ENCODE assay signal across 9 cellular contexts in genomic region chr7:37449621-37450020, GRCh38. TPM values are rescaled to one million over a fixed set of nuclear protein-coding genes. Genes with fewer than 3 reads are reported as not detected.
A peak's percentile ranks its signal among the peaks of the same experiment; 100 is the strongest.
DNase-seq lines count a peak whose midpoint lies in the region; ATAC-seq and TF ChIP-seq lines count a peak whose summit lies in the region.
"Had no signal": no experiment of that assay in that cellular context is flagged by ENCODE, and none has a peak within 500 bp of the region (broad histone marks: within the 10 kb centered on the region; RNA-seq: fewer than 3 reads in every experiment).

No MANE protein-coding gene starts in this region.

- H3K27ac ChIP-seq in lower lobe of right lung (peak overlapping the region; percentile 97), thyroid gland (peak overlapping the region in 2 of 3 donors; percentile 97 to 99)

- H3K27me3 ChIP-seq in lower lobe of right lung (ENCODE audit: low read depth) (no peaks in the 10 kb centered on the region), thyroid gland (no peaks in the 10 kb centered on the region)
- H3K27me3 ChIP-seq: pancreas had no signal

- 13 to 15% methylated on average over 5 of the region's 5 CpGs for WGBS in thyroid gland, 2 donors

- no peak for TF ChIP-seq POLR2A in thyroid gland (IDR thresholded peaks at IDR 0.05)

- H3K4me3 Mint-ChIP-seq in activated naive CD4-positive, alpha-beta T cell treated with anti-CD3 and anti-CD28 coated beads, Interleukin-2, amount 50 U/mL, for 24 hours: peak overlapping the region; percentile 99
- H3K4me3 Mint-ChIP-seq in activated CD8-positive, alpha-beta T cell treated with anti-CD3 and anti-CD28 coated beads for 36 hours: peak overlapping the region; percentile 92

- H3K9me3 ChIP-seq in lower lobe of right lung (no peaks in the 10 kb centered on the region), thyroid gland (no peaks in the 10 kb centered on the region)
- H3K9me3 ChIP-seq: pancreas had no signal

- peak overlapping the region; percentile 79 for H3K4me3 ChIP-seq in lower lobe of right lung
- H3K4me3 ChIP-seq in thyroid gland (replicated peaks in 1 of 3): peak overlapping the region in 1 of 3 donors; percentile 93

- H3K4me1 ChIP-seq in lower lobe of right lung: peaks cover 31% of the 10 kb centered on the region
- peaks cover 25 to 26% of the 10 kb centered on the region in 2 donors for H3K4me1 ChIP-seq in thyroid gland

- H3K27me3 Mint-ChIP-seq in activated naive CD4-positive, alpha-beta T cell treated with anti-CD3 and anti-CD28 coated beads, Interleukin-2, amount 50 U/mL, for 24 hours: no peaks in the 10 kb centered on the region
- H3K27me3 Mint-ChIP-seq in activated CD8-positive, alpha-beta T cell treated with anti-CD3 and anti-CD28 coated beads for 36 hours: no peaks in the 10 kb centered on the region

- intact Hi-C loops in activated CD8-positive, alpha-beta T cell treated with anti-CD3 and anti-CD28 coated beads for 36 hours (cut with micrococcal nuclease): loop anchor here (5.0 to 10.0 kb wide), 4 partner anchors 37 to 215 kb away; no protein-coding TSS in a partner anchor
- intact Hi-C loops in lower lobe of right lung (cut with DNase I): no loop called here
- intact Hi-C loops in thyroid gland (cut with DNase I): no loop called here

- peaks cover 46% of the 10 kb centered on the region for H3K4me1 Mint-ChIP-seq in activated naive CD4-positive, alpha-beta T cell treated with anti-CD3 and anti-CD28 coated beads, Interleukin-2, amount 50 U/mL, for 24 hours
- peaks cover 31% of the 10 kb centered on the region for H3K4me1 Mint-ChIP-seq in activated CD8-positive, alpha-beta T cell treated with anti-CD3 and anti-CD28 coated beads for 36 hours (ENCODE audit: low read depth)

- ATAC-seq in activated CD8-positive, alpha-beta T cell treated with anti-CD3 and anti-CD28 coated beads for 36 hours: no peak
- ATAC-seq in lower lobe of right lung: no peak
- no peak for ATAC-seq in HG02678 (IDR thresholded peaks at IDR 0.05; ENCODE audit: unreplicated experiment)

- H3K36me3 ChIP-seq in lower lobe of right lung (no peaks in the 10 kb centered on the region), thyroid gland (no peaks in the 10 kb centered on the region)
- H3K36me3 ChIP-seq: pancreas had no signal

- peaks cover 6% of the 10 kb centered on the region for H3K36me3 Mint-ChIP-seq in activated naive CD4-positive, alpha-beta T cell treated with anti-CD3 and anti-CD28 coated beads, Interleukin-2, amount 50 U/mL, for 24 hours
- H3K36me3 Mint-ChIP-seq in activated CD8-positive, alpha-beta T cell treated with anti-CD3 and anti-CD28 coated beads for 36 hours (ENCODE audit: low read depth): peaks cover 12% of the 10 kb centered on the region

- CTCF ChIA-PET in activated CD8-positive, alpha-beta T cell treated with anti-CD3 and anti-CD28 coated beads for 36 hours (lab: Charles Lee): interaction anchor here (1.0 to 4.6 kb wide), 12 partner anchors 10 to 215 kb away, joined by 3 to 53 read pairs (median 4); no protein-coding TSS in a partner anchor

- no peak for DNase-seq in activated naive CD4-positive, alpha-beta T cell treated with anti-CD3 and anti-CD28 coated beads, Interleukin-2, amount 50 U/mL, for 16 hours
- DNase-seq in activated CD8-positive, alpha-beta T cell treated with anti-CD3 and anti-CD28 coated beads for 36 hours: no peak
- no peak for DNase-seq in lower lobe of right lung
- no peak for DNase-seq in thyroid gland
- no peak for DNase-seq in NCI-H146 (lab: John Stamatoyannopoulos, UW)
- DNase-seq in NCI-H446 treated with DMSO at 0.1 percent for 48 hours (lab: John Stamatoyannopoulos, UW): no peak

- POLR2A ChIA-PET in activated CD8-positive, alpha-beta T cell treated with anti-CD3 and anti-CD28 coated beads for 36 hours (lab: Charles Lee): interaction anchor here (0.9 to 1.8 kb wide), 5 partner anchors 13 to 63 kb away, joined by 3 to 12 read pairs (median 3); no protein-coding TSS in a partner anchor

- H3K9me3 Mint-ChIP-seq in activated naive CD4-positive, alpha-beta T cell treated with anti-CD3 and anti-CD28 coated beads, Interleukin-2, amount 50 U/mL, for 24 hours: no peaks in the 10 kb centered on the region
- no peaks in the 10 kb centered on the region for H3K9me3 Mint-ChIP-seq in activated CD8-positive, alpha-beta T cell treated with anti-CD3 and anti-CD28 coated beads for 36 hours

- peak overlapping the region; percentile 100 for H3K27ac Mint-ChIP-seq in activated naive CD4-positive, alpha-beta T cell treated with anti-CD3 and anti-CD28 coated beads, Interleukin-2, amount 50 U/mL, for 24 hours
- peak overlapping the region; percentile 97 for H3K27ac Mint-ChIP-seq in activated CD8-positive, alpha-beta T cell treated with anti-CD3 and anti-CD28 coated beads for 36 hours

- no peak for TF ChIP-seq CTCF in activated CD8-positive, alpha-beta T cell treated with anti-CD3 and anti-CD28 coated beads for 36 hours (IDR thresholded peaks at IDR 0.05)
- TF ChIP-seq CTCF in lower lobe of right lung (IDR thresholded peaks at IDR 0.05): no peak
- no peak for TF ChIP-seq CTCF in thyroid gland (IDR thresholded peaks at IDR 0.05)

RNA-seq across cellular contexts. Expression of gene ELMO1, which starts 1.0 kb away (rescaled TPM):
- 10 to 100 TPM; 72.8 to 75.3 TPM for total RNA-seq in activated CD8-positive, alpha-beta T cell treated with anti-CD3 and anti-CD28 coated beads for 36 hours
- total RNA-seq in lower lobe of right lung (60.1 TPM), thyroid gland (100 to 1,000 TPM; 168 to 423 (median 312) TPM)
